ENCODE assay signal across 1 cellular context in genomic region chr19:11355160-11356073, GRCh38.
TF ChIP-seq lines count a peak whose summit lies in the region.

Gene PLPPR2 (plus strand): TSS chr19:11355432. CDS start chr19:11357674, 2,242 bp downstream.

TF ChIP-seq in K562, 482 proteins besides CTCF, POLR2A, EP300 and RAD21 (continued from another document):
- TF ChIP-seq ZNF212 (CRISPR knock-in tag; IDR thresholded peaks at IDR 0.05) (no peak), PHF20 (IDR thresholded peaks at IDR 0.05; ENCODE audit: partially characterized antibody) (peak; percentile 70), SLC30A9 (CRISPR knock-in tag; IDR thresholded peaks at IDR 0.05) (no peak), CCNT2 (IDR thresholded peaks at IDR 0.05; ENCODE audit: borderline replicate concordance, extremely low read depth, insufficient read length, low read depth, low read length) (peak; percentile 71), ZNF165 (CRISPR knock-in tag; IDR thresholded peaks at IDR 0.05; ENCODE audit: borderline replicate concordance) (no peak), TBP (optimal IDR thresholded peaks at IDR 0.05; ENCODE audit: low read depth, low read length) (peak; percentile 16), NFYB (IDR thresholded peaks at IDR 0.05; ENCODE audit: extremely low read depth, insufficient read length) (no peak), EHMT2 (IDR thresholded peaks at IDR 0.05) (peak; percentile 67), HDGF (IDR thresholded peaks at IDR 0.05) (peak; percentile 98), PRDM10 (IDR thresholded peaks at IDR 0.05; ENCODE audit: partially characterized antibody) (peak; percentile 87), HLTF (IDR thresholded peaks at IDR 0.05) (peak; percentile 88; the same call in 1 of the 2 replicates), KDM1A (IDR thresholded peaks at IDR 0.05) (peak in 1 of 2 experiments; percentile 75; a peak in 2 of 4 replicates), ARNT (IDR thresholded peaks at IDR 0.05) (peak in 1 of 2 experiments; percentile 55; a peak in 1 of 4 replicates), TAF7 (tag; IDR thresholded peaks at IDR 0.05) (no peak), NFRKB (IDR thresholded peaks at IDR 0.05; ENCODE audit: low read depth) (0 out of 2 replicates have a peak, but pooled peaks have one; percentile 56), MIER1 (IDR thresholded peaks at IDR 0.05; ENCODE audit: low read depth) (peak; percentile 71; the same call in 1 of the 2 replicates), NRF1 (conservative IDR thresholded peaks at IDR 0.05 in 1 of 2, IDR thresholded peaks at IDR 0.05 in 1 of 2) (peak; percentile 92 to 93), ZNF41 (CRISPR knock-in tag; conservative IDR thresholded peaks at IDR 0.05) (no peak), ZFX (CRISPR knock-in tag; IDR thresholded peaks at IDR 0.05) (peak; percentile 66), NFIX (CRISPR knock-in tag; IDR thresholded peaks at IDR 0.05; ENCODE audit: low read depth) (no peak), AFF4 (CRISPR knock-in tag; IDR thresholded peaks at IDR 0.05) (no peak), ZNF75A (CRISPR knock-in tag; IDR thresholded peaks at IDR 0.05) (no peak), NR2C1 (IDR thresholded peaks at IDR 0.05) (no peak), NR2C1 (tag; IDR thresholded peaks at IDR 0.05) (no peak), FOXJ2 (tag; IDR thresholded peaks at IDR 0.05) (no peak), MCM5 (IDR thresholded peaks at IDR 0.05; ENCODE audit: low read depth) (no peak), ZNF24 (IDR thresholded peaks at IDR 0.05) (no peak), FOXP1 (CRISPR knock-in tag; IDR thresholded peaks at IDR 0.05) (no peak), BCOR (IDR thresholded peaks at IDR 0.05) (peak; percentile 72; the same call in 1 of the 2 replicates), E2F6 (IDR thresholded peaks at IDR 0.05; ENCODE audit: borderline replicate concordance in 1 of 2, extremely low read depth in 1 of 2, insufficient read depth in 1 of 2, insufficient read length in 1 of 2, low read depth in 1 of 2, low read length in 1 of 2, poor library complexity in 1 of 2, severe bottlenecking in 1 of 2) (peak in 1 of 2 experiments; percentile 72), E2F5 (CRISPR knock-in tag; IDR thresholded peaks at IDR 0.05) (0 out of 2 replicates have a peak, but pooled peaks have one; percentile 34), ZNF263 (CRISPR knock-in tag; IDR thresholded peaks at IDR 0.05; ENCODE audit: borderline replicate concordance) (no peak), SMARCA5 (IDR thresholded peaks at IDR 0.05) (peak; percentile 78), RCOR1 (IDR thresholded peaks at IDR 0.05; ENCODE audit: borderline replicate concordance in 1 of 2, low read depth in 2 of 2, low read length in 2 of 2) (no peak), KDM5B (IDR thresholded peaks at IDR 0.05; ENCODE audit: insufficient replicate concordance, low read depth, low read length) (peak; percentile 78), KAT8 (IDR thresholded peaks at IDR 0.05; ENCODE audit: low read depth) (no peak), RB1 (IDR thresholded peaks at IDR 0.05; ENCODE audit: low read depth) (peak; percentile 63; the same call in 1 of the 2 replicates), LARP7 (IDR thresholded peaks at IDR 0.05) (peak; percentile 91), SAFB (IDR thresholded peaks at IDR 0.05; ENCODE audit: borderline replicate concordance, low read depth, low read length) (no peak), MTA2 (IDR thresholded peaks at IDR 0.05; ENCODE audit: low read depth) (no peak), NBN (IDR thresholded peaks at IDR 0.05; ENCODE audit: low read depth) (peak; percentile 27; the same call in 1 of the 2 replicates), FOXM1 (IDR thresholded peaks at IDR 0.05; ENCODE audit: low read depth) (no peak), FOXM1 (CRISPR knock-in tag; IDR thresholded peaks at IDR 0.05; ENCODE audit: low read depth) (no peak), SMAD4 (CRISPR knock-in tag; conservative IDR thresholded peaks at IDR 0.05) (peak; percentile 65), ETV6 (IDR thresholded peaks at IDR 0.05; ENCODE audit: borderline replicate concordance in 1 of 2, low read depth in 2 of 2, low read length in 1 of 2) (no peak), ETV6 (CRISPR knock-in tag; IDR thresholded peaks at IDR 0.05; ENCODE audit: borderline replicate concordance) (no peak), TEAD2 (tag; IDR thresholded peaks at IDR 0.05) (no peak)
- TF ChIP-seq, protein P1, sequence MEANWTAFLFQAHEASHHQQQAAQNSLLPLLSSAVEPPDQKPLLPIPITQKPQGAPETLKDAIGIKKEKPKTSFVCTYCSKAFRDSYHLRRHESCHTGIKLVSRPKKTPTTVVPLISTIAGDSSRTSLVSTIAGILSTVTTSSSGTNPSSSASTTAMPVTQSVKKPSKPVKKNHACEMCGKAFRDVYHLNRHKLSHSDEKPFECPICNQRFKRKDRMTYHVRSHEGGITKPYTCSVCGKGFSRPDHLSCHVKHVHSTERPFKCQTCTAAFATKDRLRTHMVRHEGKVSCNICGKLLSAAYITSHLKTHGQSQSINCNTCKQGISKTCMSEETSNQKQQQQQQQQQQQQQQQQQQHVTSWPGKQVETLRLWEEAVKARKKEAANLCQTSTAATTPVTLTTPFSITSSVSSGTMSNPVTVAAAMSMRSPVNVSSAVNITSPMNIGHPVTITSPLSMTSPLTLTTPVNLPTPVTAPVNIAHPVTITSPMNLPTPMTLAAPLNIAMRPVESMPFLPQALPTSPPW (CRISPR knock-in tag; IDR thresholded peaks at IDR 0.05), result peak; percentile 78
- TF ChIP-seq, protein P2, sequence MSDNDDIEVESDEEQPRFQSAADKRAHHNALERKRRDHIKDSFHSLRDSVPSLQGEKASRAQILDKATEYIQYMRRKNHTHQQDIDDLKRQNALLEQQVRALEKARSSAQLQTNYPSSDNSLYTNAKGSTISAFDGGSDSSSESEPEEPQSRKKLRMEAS (CRISPR knock-in tag; IDR thresholded peaks at IDR 0.05), result peak; percentile 52
- TF ChIP-seq, protein P3, sequence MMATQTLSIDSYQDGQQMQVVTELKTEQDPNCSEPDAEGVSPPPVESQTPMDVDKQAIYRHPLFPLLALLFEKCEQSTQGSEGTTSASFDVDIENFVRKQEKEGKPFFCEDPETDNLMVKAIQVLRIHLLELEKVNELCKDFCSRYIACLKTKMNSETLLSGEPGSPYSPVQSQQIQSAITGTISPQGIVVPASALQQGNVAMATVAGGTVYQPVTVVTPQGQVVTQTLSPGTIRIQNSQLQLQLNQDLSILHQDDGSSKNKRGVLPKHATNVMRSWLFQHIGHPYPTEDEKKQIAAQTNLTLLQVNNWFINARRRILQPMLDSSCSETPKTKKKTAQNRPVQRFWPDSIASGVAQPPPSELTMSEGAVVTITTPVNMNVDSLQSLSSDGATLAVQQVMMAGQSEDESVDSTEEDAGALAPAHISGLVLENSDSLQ (IDR thresholded peaks at IDR 0.05), result peak; percentile 32; the same call in 1 of the 2 replicates
- TF ChIP-seq, protein P4, sequence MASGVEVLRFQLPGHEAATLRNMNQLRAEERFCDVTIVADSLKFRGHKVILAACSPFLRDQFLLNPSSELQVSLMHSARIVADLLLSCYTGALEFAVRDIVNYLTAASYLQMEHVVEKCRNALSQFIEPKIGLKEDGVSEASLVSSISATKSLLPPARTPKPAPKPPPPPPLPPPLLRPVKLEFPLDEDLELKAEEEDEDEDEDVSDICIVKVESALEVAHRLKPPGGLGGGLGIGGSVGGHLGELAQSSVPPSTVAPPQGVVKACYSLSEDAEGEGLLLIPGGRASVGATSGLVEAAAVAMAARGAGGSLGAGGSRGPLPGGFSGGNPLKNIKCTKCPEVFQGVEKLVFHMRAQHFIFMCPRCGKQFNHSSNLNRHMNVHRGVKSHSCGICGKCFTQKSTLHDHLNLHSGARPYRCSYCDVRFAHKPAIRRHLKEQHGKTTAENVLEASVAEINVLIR (CRISPR knock-in tag; IDR thresholded peaks at IDR 0.05), result no peak
